17 cellular contexts compared by ENCODE assay signal in genomic region chr6:53805016-53805415, GRCh38. TPM values are rescaled to one million over a fixed set of nuclear protein-coding genes. Genes with fewer than 3 reads are reported as not detected.
DNase-seq lines count a peak whose midpoint lies in the region; ATAC-seq and TF ChIP-seq lines count a peak whose summit lies in the region.
"Had no signal": no experiment of that assay in that cellular context is flagged by ENCODE, and none has a peak within 500 bp of the region (broad histone marks: within the 10 kb centered on the region; RNA-seq: fewer than 3 reads in every experiment).

No MANE protein-coding gene starts in this region.

- no peaks in the 10 kb centered on the region for H3K36me3 Mint-ChIP-seq in endodermal cell (ENCODE audit: low read depth)
- H3K36me3 Mint-ChIP-seq: CD14-positive monocyte had no signal

- H3K9me3 ChIP-seq in DND-41 (ENCODE audit: insufficient read depth, low read length, severe bottlenecking) (no peaks in the 10 kb centered on the region), endodermal cell (ENCODE audit: control insufficient read depth, low read length) (no peaks in the 10 kb centered on the region), parathyroid adenoma (ENCODE audit: control insufficient read depth, low read length) (no peaks in the 10 kb centered on the region)

- no peak overlapping the region for H3K4me2 ChIP-seq in DND-41 (ENCODE audit: insufficient read depth, low read length)
- peak overlapping the region; percentile 54; the same call in 1 of the 2 replicates for H3K4me2 ChIP-seq in KMS-11
- no peak overlapping the region for H3K4me2 ChIP-seq in parathyroid adenoma (ENCODE audit: low read length)

- no peak overlapping the region for H2AFZ ChIP-seq in DND-41 (ENCODE audit: low read depth, low read length)
- H2AFZ ChIP-seq in KMS-11 (ENCODE audit: low read depth) = no peak overlapping the region
- H2AFZ ChIP-seq in parathyroid adenoma = peak overlapping the region; percentile 45
- H2AFZ ChIP-seq: GM23248 had no signal

- TF ChIP-seq CTCF in DND-41 (IDR thresholded peaks at IDR 0.05; ENCODE audit: borderline replicate concordance, extremely low read depth, low read length, poor library complexity, severe bottlenecking) (no peak), KMS-11 (conservative IDR thresholded peaks at IDR 0.05; ENCODE audit: low read depth, low read length) (no peak), endodermal cell (conservative IDR thresholded peaks at IDR 0.05) (no peak), parathyroid adenoma (IDR thresholded peaks at IDR 0.05) (no peak)

- H3K4me1 ChIP-seq in DND-41 (ENCODE audit: insufficient read depth, low read length) (peaks cover 33% of the 10 kb centered on the region), KMS-11 (ENCODE audit: low read depth, poor library complexity, severe bottlenecking) (peaks cover 94% of the 10 kb centered on the region), endodermal cell (ENCODE audit: control insufficient read depth, insufficient read depth, low read length) (peaks cover 5% of the 10 kb centered on the region), parathyroid adenoma (peaks cover 26% of the 10 kb centered on the region)

- H3K4me3 Mint-ChIP-seq in endodermal cell = no peak overlapping the region
- H3K4me3 Mint-ChIP-seq: CD14-positive monocyte had no signal

- DNase-seq in DND-41 = no peak
- DNase-seq in endodermal cell = peak; percentile 64
- DNase-seq in stimulated activated CD4-positive, alpha-beta T cell treated with anti-CD3 and anti-CD28 coated beads, Interleukin-2, amount 100 ng/mL, for 48 hours = no peak
- DNase-seq in HUDEP-2 (lab: John Stamatoyannopoulos, UW; ENCODE audit: unreplicated experiment in 76 of 76) = no peak
- DNase-seq: AML-193, DMS 273 treated with DMSO at 0.1 percent for 48 hours, GF-D8, GM23248, NCI-H1417 treated with DMSO at 0.1 percent for 48 hours, NCI-H748 treated with DMSO at 0.1 percent for 48 hours, OCI-M1 had no signal

- H3K36me3 ChIP-seq in DND-41 (ENCODE audit: insufficient read depth, low read length) (peaks cover 4% of the 10 kb centered on the region; the same call in 1 of the 2 replicates), KMS-11 (ENCODE audit: insufficient read depth) (no peaks in the 10 kb centered on the region), endodermal cell (ENCODE audit: control insufficient read depth, insufficient read depth, low read length) (no peaks in the 10 kb centered on the region), parathyroid adenoma (ENCODE audit: control insufficient read depth, insufficient read depth, low read length) (no peaks in the 10 kb centered on the region)

- no peaks in the 10 kb centered on the region for H3K9me3 Mint-ChIP-seq in endodermal cell

- H3K27me3 Mint-ChIP-seq in endodermal cell (ENCODE audit: insufficient read depth) = peaks cover 1% of the 10 kb centered on the region

- peaks cover 44% of the 10 kb centered on the region for H3K4me1 Mint-ChIP-seq in endodermal cell

- H3K27ac ChIP-seq in DND-41 (ENCODE audit: low read length) (no peak overlapping the region), KMS-11 (no peak overlapping the region), endodermal cell (ENCODE audit: low read depth, low read length) (no peak overlapping the region), parathyroid adenoma (peak overlapping the region; percentile 50)
- H3K27ac ChIP-seq: GM23248, HL-60 had no signal

- H3K27ac Mint-ChIP-seq in endodermal cell = no peak overlapping the region
- H3K27ac Mint-ChIP-seq: CD14-positive monocyte had no signal

- ATAC-seq in DND-41 (ENCODE audit: insufficient read depth, low read depth) (0 out of 3 replicates have a peak, but pooled peaks have one; percentile 9), SK-N-SH treated with all-trans-retinoic acid at 6 μM for 48 hours (no peak)
- ATAC-seq: K562 had no signal

- WGBS in endodermal cell (ENCODE audit: insufficient coverage in 1 of 2, insufficient read length in 1 of 2), 2 experiments = 72 to 77% methylated on average over 3 to 7 of the region's 7 CpGs

- H3K79me2 ChIP-seq in DND-41 (ENCODE audit: insufficient read depth, low read length) (peaks cover 98% of the 10 kb centered on the region), KMS-11 (ENCODE audit: insufficient read depth, low read depth) (peaks cover 97% of the 10 kb centered on the region), parathyroid adenoma (peaks cover 45% of the 10 kb centered on the region)

- no peak overlapping the region for H3K9ac ChIP-seq in DND-41 (ENCODE audit: low read depth, low read length)
- H3K9ac ChIP-seq in KMS-11 = no peak overlapping the region
- H3K9ac ChIP-seq in endodermal cell (ENCODE audit: extremely low read depth, low read length, poor library complexity, severe bottlenecking) = no peak overlapping the region
- no peak overlapping the region for H3K9ac ChIP-seq in parathyroid adenoma
- H3K9ac ChIP-seq: GM23248 had no signal

- H4K20me1 ChIP-seq in DND-41 (ENCODE audit: insufficient read depth, low read length) (peaks cover 59% of the 10 kb centered on the region), KMS-11 (ENCODE audit: insufficient read depth) (no peaks in the 10 kb centered on the region)

- no peak overlapping the region for H3K4me3 ChIP-seq in DND-41 (ENCODE audit: low read depth in 1 of 2, low read length in 2 of 2)
- H3K4me3 ChIP-seq in KMS-11 (IDR thresholded peaks at IDR 0.05; ENCODE audit: insufficient read depth, low read depth, low read length) = no peak overlapping the region
- H3K4me3 ChIP-seq in endodermal cell (ENCODE audit: low read length) = no peak overlapping the region
- H3K4me3 ChIP-seq in parathyroid adenoma (ENCODE audit: low read depth, low read length) = no peak overlapping the region
- H3K4me3 ChIP-seq: GM23248, K562 had no signal

- no peaks in the 10 kb centered on the region for H3K27me3 ChIP-seq in DND-41 (ENCODE audit: insufficient read depth, low read length, poor library complexity)
- no peaks in the 10 kb centered on the region for H3K27me3 ChIP-seq in KMS-11 (ENCODE audit: insufficient read depth, low read depth)
- H3K27me3 ChIP-seq in endodermal cell (ENCODE audit: control insufficient read depth, insufficient read depth, low read length, poor library complexity, severe bottlenecking) = no peaks in the 10 kb centered on the region
- H3K27me3 ChIP-seq in parathyroid adenoma (ENCODE audit: control insufficient read depth, insufficient read depth, low read length) = no peaks in the 10 kb centered on the region

TF ChIP-seq in SK-N-SH treated with all-trans-retinoic acid at 6 μM for 48 hours, 23 proteins besides CTCF, POLR2A, EP300 and RAD21:
- no peak for TF ChIP-seq ZFP3 (CRISPR knock-in tag; IDR thresholded peaks at IDR 0.05)
- no peak for TF ChIP-seq TCF4 (CRISPR knock-in tag; IDR thresholded peaks at IDR 0.05; ENCODE audit: borderline replicate concordance)
- no peak for TF ChIP-seq CSDC2 (CRISPR knock-in tag; IDR thresholded peaks at IDR 0.05)
TF ChIP-seq in SK-N-SH treated with all-trans-retinoic acid at 6 μM for 48 hours: peak in this region for 0.

RNA-seq across cellular contexts. Expression of gene LRRC1, which starts 10.2 kb away (rescaled TPM):
- 10 to 100 TPM; 14.1 to 15.3 TPM for total RNA-seq in endodermal cell
- 12.7 TPM for polyA plus RNA-seq in endodermal cell (2013, experiment 1 of 2)
- polyA plus RNA-seq in endodermal cell (2013, experiment 2 of 2) = 8.8 TPM
- total RNA-seq: K562 had no signal
- polyA plus RNA-seq: K562 had no signal
